24 cellular contexts compared by ENCODE assay signal in the genomic region with DNA sequence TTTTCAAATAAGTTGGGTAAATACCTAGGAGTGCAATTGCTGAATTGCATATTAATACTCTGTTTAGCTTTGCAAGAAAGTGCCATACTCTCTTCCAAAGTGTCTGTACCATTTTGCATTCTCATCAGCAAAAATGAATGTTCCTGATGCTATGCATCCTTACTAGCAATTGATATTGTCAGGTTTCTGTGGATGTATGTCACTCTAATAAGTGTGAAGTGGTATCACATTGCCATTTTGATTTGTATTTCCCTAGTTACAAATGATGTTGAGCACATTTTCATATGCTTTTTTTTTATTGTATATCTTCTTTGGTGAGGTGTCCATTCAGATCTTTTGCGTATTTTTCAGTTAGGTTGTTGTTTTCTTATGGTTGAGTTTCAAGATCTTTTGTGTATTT.
"Had no signal": no experiment of that assay in that cellular context is flagged by ENCODE, and none has a peak within 500 bp of the region (broad histone marks: within the 10 kb centered on the region; RNA-seq: fewer than 3 reads in every experiment).

No MANE protein-coding gene starts in this region.

- H3K27me3 ChIP-seq: stomach, suprapubic skin, testis, thyroid gland, tibial artery, tibial nerve, transverse colon, upper lobe of left lung, upper lobe of right lung, uterus, vagina had no signal

- DNase-seq: stimulated activated CD4-positive, alpha-beta T cell treated with anti-CD3 and anti-CD28 coated beads, Interleukin-2, amount 100 ng/mL, for 48 hours; stimulated activated CD4-positive, alpha-beta T cell treated with anti-CD3 and anti-CD28 coated beads, Interleukin-4, amount 100 ng/mL, for 1 hour; stimulated activated CD4-positive, alpha-beta T cell treated with anti-CD3 and anti-CD28 coated beads, Interleukin-4, amount 100 ng/mL, for 24 hours; stimulated activated CD4-positive, alpha-beta T cell treated with anti-CD3 and anti-CD28 coated beads, Interleukin-4, amount 100 ng/mL, for 4 hours; stimulated activated CD8-positive, alpha-beta memory T cell treated with anti-CD3 and anti-CD28 coated beads, Interleukin-4, amount 100 ng/mL, for 48 hours; stimulated activated naive B cell treated with anti-CD40 and anti-IgM and Interleukin-4, amounts not matched to agents 10 μg/mL and 1 μg/mL and 100 μg/mL, for 72 hours; stimulated activated naive CD4-positive, alpha-beta T cell; stimulated activated naive CD4-positive, alpha-beta T cell treated with Interleukin-2 at 50 U/mL for 16 hours; stimulated activated naive CD8-positive, alpha-beta T cell treated with anti-CD3 and anti-CD28 coated beads, Interleukin-15, amount 100 ng/mL, for 72 hours; stimulated activated naive CD8-positive, alpha-beta T cell treated with anti-CD3 and anti-CD28 coated beads, Interleukin-15, Interleukin-2, amounts not matched to agents 100 U/mL and 50 U/mL, for 24 hours; stomach; substantia nigra; testis; thyroid gland; tibial artery; transverse colon; trophoblast cell; upper lobe of left lung; upper lobe of right lung; uterus had no signal

- H3K9me3 ChIP-seq: suprapubic skin, testis, thoracic aorta, thyroid gland, tibial artery, transverse colon, upper lobe of left lung, upper lobe of right lung, uterus, vagina had no signal

- H3K4me1 ChIP-seq: stomach, suprapubic skin, testis, thyroid gland, tibial artery, tibial nerve, transverse colon, upper lobe of left lung, upper lobe of right lung, uterus, vagina had no signal

- H3K36me3 ChIP-seq: stomach, suprapubic skin, thoracic aorta, thyroid gland, tibial artery, tibial nerve, transverse colon, upper lobe of left lung, upper lobe of right lung, uterus, vagina had no signal

- H3K27ac ChIP-seq: stomach, suprapubic skin, testis, thoracic aorta, thyroid gland, tibial artery, tibial nerve, transverse colon, upper lobe of left lung, upper lobe of right lung, uterus, vagina had no signal

- H3K4me3 ChIP-seq: stomach, suprapubic skin, testis, thoracic aorta, thyroid gland, tibial artery, tibial nerve, transverse colon, upper lobe of left lung, upper lobe of right lung, uterus, vagina had no signal
